ENCODE assay signal across 2 cellular contexts in the genomic region with DNA sequence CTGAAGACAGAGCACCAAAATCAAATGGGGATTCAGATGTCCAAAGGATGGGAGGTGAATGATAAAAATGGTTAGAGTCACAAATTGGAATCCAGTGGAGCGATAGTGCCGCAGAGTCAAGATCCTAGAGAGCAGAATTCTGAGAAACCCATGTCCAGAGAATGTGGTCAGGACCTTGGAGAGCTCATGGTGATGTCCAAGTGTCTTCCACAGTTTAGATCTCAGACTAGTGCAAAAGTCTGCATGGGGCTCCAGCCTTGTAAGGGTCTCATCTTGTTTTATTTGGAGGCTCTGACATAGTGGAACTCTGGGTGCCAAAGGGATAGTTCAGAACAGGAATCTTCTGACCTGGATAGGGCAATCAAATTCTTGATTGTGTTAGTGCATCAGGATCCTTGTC.
TF ChIP-seq lines count a peak whose summit lies in the region.

No MANE protein-coding gene starts in this region.

TF ChIP-seq in SK-N-SH, 30 proteins besides CTCF, POLR2A, EP300 and RAD21:
- TF ChIP-seq, protein P1, sequence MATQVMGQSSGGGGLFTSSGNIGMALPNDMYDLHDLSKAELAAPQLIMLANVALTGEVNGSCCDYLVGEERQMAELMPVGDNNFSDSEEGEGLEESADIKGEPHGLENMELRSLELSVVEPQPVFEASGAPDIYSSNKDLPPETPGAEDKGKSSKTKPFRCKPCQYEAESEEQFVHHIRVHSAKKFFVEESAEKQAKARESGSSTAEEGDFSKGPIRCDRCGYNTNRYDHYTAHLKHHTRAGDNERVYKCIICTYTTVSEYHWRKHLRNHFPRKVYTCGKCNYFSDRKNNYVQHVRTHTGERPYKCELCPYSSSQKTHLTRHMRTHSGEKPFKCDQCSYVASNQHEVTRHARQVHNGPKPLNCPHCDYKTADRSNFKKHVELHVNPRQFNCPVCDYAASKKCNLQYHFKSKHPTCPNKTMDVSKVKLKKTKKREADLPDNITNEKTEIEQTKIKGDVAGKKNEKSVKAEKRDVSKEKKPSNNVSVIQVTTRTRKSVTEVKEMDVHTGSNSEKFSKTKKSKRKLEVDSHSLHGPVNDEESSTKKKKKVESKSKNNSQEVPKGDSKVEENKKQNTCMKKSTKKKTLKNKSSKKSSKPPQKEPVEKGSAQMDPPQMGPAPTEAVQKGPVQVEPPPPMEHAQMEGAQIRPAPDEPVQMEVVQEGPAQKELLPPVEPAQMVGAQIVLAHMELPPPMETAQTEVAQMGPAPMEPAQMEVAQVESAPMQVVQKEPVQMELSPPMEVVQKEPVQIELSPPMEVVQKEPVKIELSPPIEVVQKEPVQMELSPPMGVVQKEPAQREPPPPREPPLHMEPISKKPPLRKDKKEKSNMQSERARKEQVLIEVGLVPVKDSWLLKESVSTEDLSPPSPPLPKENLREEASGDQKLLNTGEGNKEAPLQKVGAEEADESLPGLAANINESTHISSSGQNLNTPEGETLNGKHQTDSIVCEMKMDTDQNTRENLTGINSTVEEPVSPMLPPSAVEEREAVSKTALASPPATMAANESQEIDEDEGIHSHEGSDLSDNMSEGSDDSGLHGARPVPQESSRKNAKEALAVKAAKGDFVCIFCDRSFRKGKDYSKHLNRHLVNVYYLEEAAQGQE (IDR thresholded peaks at IDR 0.05; ENCODE audit: low read depth, low read length) = peak; percentile 97
- no peak for TF ChIP-seq TAF1 (IDR thresholded peaks at IDR 0.05; ENCODE audit: borderline replicate concordance, low read depth, low read length)

TF ChIP-seq in SK-N-SH treated with all-trans-retinoic acid at 6 μM for 48 hours, 23 proteins besides CTCF, POLR2A, EP300 and RAD21 (continued from another document):
- TF ChIP-seq TSHZ2 (CRISPR knock-in tag; IDR thresholded peaks at IDR 0.05) (no peak), ZNF565 (CRISPR knock-in tag; conservative IDR thresholded peaks at IDR 0.05; ENCODE audit: low read depth) (no peak)
